Comparison of ENCODE assay signal across 9 cellular contexts in the genomic region with DNA sequence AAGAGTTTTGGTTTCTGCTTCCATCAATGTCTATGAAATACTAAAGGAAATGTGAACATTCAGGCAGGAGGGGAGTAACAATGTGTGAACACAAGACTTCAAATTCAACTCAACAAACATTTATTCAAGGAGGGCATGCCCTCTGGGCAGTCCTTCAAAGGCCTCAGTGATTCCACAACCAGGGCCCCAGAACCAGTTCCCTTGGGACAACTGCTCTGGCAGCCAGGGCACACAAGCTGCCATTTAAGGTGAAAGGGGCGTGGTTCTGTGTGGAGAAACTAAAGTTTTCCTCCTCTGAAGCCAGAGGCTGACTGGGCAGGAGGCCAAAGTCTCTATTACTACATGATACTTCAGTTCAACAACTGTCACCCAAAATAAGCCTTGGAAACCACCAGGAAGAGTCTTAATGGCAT. TPM values are rescaled to one million over a fixed set of nuclear protein-coding genes. Genes with fewer than 3 reads are reported as not detected.
A peak's percentile ranks its signal among the peaks of the same experiment; 100 is the strongest.
DNase-seq lines count a peak whose midpoint lies in the region; ATAC-seq and TF ChIP-seq lines count a peak whose summit lies in the region.
"Had no signal": no experiment of that assay in that cellular context is flagged by ENCODE, and none has a peak within 500 bp of the region (broad histone marks: within the 10 kb centered on the region; RNA-seq: fewer than 3 reads in every experiment).

No MANE protein-coding gene starts in this region.

- peak overlapping the region; percentile 29 for H3K9ac ChIP-seq in Loucy (ENCODE audit: low read depth, low read length, poor library complexity, severe bottlenecking)

- no peaks in the 10 kb centered on the region for H3K27me3 ChIP-seq in BE2C
- H3K27me3 ChIP-seq in Loucy (ENCODE audit: insufficient read depth, low read length, poor library complexity, severe bottlenecking), result no peaks in the 10 kb centered on the region

- no peaks in the 10 kb centered on the region for H3K9me2 ChIP-seq in Loucy (replicated peaks; ENCODE audit: low read depth, low read length)

- ATAC-seq in HG03196 (IDR thresholded peaks at IDR 0.05; ENCODE audit: unreplicated experiment) (no peak), HG03439 (IDR thresholded peaks at IDR 0.05; ENCODE audit: unreplicated experiment) (no peak)

- H3K27ac Mint-ChIP-seq in chondrocyte (ENCODE audit: unreplicated experiment), result peak overlapping the region; percentile 68

- no peak overlapping the region for H3K4me3 Mint-ChIP-seq in chondrocyte (ENCODE audit: unreplicated experiment)

- peaks cover 4% of the 10 kb centered on the region; the same call in 1 of the 2 replicates for H3K4me1 ChIP-seq in BE2C
- peaks cover 49% of the 10 kb centered on the region for H3K4me1 ChIP-seq in Loucy (ENCODE audit: insufficient read depth, low read length, poor library complexity, severe bottlenecking)

- H3K4me1 Mint-ChIP-seq in chondrocyte (ENCODE audit: low read depth), result peaks cover 42% of the 10 kb centered on the region

- DNase-seq in BE2C (peak; percentile 81), chondrocyte (ENCODE audit: low spot score) (no peak), myocyte (ENCODE audit: low read depth) (peak; percentile 89), NOMO-1 treated with DMSO at 0.1 percent for 48 hours (lab: John Stamatoyannopoulos, UW; ENCODE audit: unreplicated experiment) (no peak), NCI-H146 treated with DMSO at 0.1 percent for 48 hours (lab: John Stamatoyannopoulos, UW; ENCODE audit: unreplicated experiment) (no peak)

- H3F3A ChIP-seq in Loucy (ENCODE audit: low read depth), result no peaks in the 10 kb centered on the region

- H2AFZ ChIP-seq in Loucy (ENCODE audit: low read length), result no peak overlapping the region

- H3K27me3 Mint-ChIP-seq in chondrocyte (ENCODE audit: low read depth), result no peaks in the 10 kb centered on the region
- H3K27me3 Mint-ChIP-seq: central memory CD8-positive, alpha-beta T cell had no signal

- H3K79me2 ChIP-seq in Loucy (ENCODE audit: insufficient read depth, low read length), result peaks cover 79% of the 10 kb centered on the region

- H3K36me3 ChIP-seq in BE2C (peaks cover 40% of the 10 kb centered on the region), Loucy (ENCODE audit: insufficient read depth, low read length) (peaks cover 22% of the 10 kb centered on the region; the same call in 1 of the 2 replicates)

- TF ChIP-seq CTCF in BE2C (IDR thresholded peaks at IDR 0.05; ENCODE audit: low read depth, low read length) (no peak), Loucy (conservative IDR thresholded peaks at IDR 0.05; ENCODE audit: low read length) (no peak), chondrocyte (IDR thresholded peaks at IDR 0.05) (no peak)

- peak overlapping the region; percentile 79 for H3K4me2 ChIP-seq in Loucy (ENCODE audit: low read depth, low read length, poor library complexity, severe bottlenecking)

- no peaks in the 10 kb centered on the region for H3K9me3 ChIP-seq in BE2C
- no peaks in the 10 kb centered on the region for H3K9me3 ChIP-seq in Loucy (ENCODE audit: insufficient read depth, low read depth, low read length)

- peaks cover 28% of the 10 kb centered on the region for H4K20me1 ChIP-seq in Loucy (ENCODE audit: insufficient read depth, low read length, poor library complexity, severe bottlenecking)

- H3K4me3 ChIP-seq in BE2C (ENCODE audit: low read depth, low read length), result no peak overlapping the region
- H3K4me3 ChIP-seq in Loucy (ENCODE audit: low read length, poor library complexity, severe bottlenecking), result peak overlapping the region; percentile 86

- H3K36me3 Mint-ChIP-seq in chondrocyte (ENCODE audit: low read depth), result peaks cover 15% of the 10 kb centered on the region

- no peaks in the 10 kb centered on the region for H3K9me3 Mint-ChIP-seq in chondrocyte (ENCODE audit: low read depth)
- H3K9me3 Mint-ChIP-seq: central memory CD8-positive, alpha-beta T cell had no signal

RNA-seq across cellular contexts. Expression of gene RBM18, which starts 3.2 kb away (rescaled TPM):
- 57.4 TPM for polyA plus RNA-seq in BE2C (2012; ENCODE audit: insufficient read depth, insufficient read length, low read depth)
- total RNA-seq in chondrocyte (18.7 to 20.2 TPM (median 18.8 TPM) in 3 replicates), myocyte (25.2 and 26.5 TPM in 2 replicates)
- 27.8 TPM for polyA plus RNA-seq in myocyte (2012)

RNA-seq across cellular contexts. Expression of gene MRRF, which starts 3.2 kb away (rescaled TPM):
- polyA plus RNA-seq in BE2C (2012; ENCODE audit: insufficient read depth, insufficient read length, low read depth), result 41.2 TPM
- total RNA-seq in chondrocyte (18.3 to 25.4 TPM (median 21.7 TPM) in 3 replicates), myocyte (36.6 and 38.1 TPM in 2 replicates)
- 22.1 TPM for polyA plus RNA-seq in myocyte (2012)

RNA-seq across cellular contexts. Expression of gene LHX6, which starts 32.7 kb away (rescaled TPM):
- polyA plus RNA-seq in BE2C (2012; ENCODE audit: insufficient read depth, insufficient read length, low read depth), result 0.17 TPM
- total RNA-seq in chondrocyte (not detected in 3 replicates), myocyte (0.21 and 0.32 TPM in 2 replicates)
- polyA plus RNA-seq in myocyte (2012), result 0.30 TPM

Comparison
In these comparisons a context has a peak if more than half of its experiments do, and no peak if none do; other contexts are left out.
1. DNase-seq: peak in BE2C (single experiment) and myocyte (single experiment); none in chondrocyte (single experiment), NOMO-1 treated with DMSO at 0.1 percent for 48 hours (single experiment) and NCI-H146 treated with DMSO at 0.1 percent for 48 hours (single experiment).